In genomic region chr4:39636786-39637185, GRCh38 we compare ENCODE assay signal across 8 cellular contexts. TPM values are rescaled to one million over a fixed set of nuclear protein-coding genes. Genes with fewer than 3 reads are reported as not detected.
DNase-seq lines count a peak whose midpoint lies in the region; ATAC-seq and TF ChIP-seq lines count a peak whose summit lies in the region.

No MANE protein-coding gene starts in this region.

- TF ChIP-seq CTCF in MCF 10A (IDR thresholded peaks at IDR 0.05; ENCODE audit: unreplicated experiment), result no peak

- peak overlapping the region; percentile 83 for H3K4me3 Mint-ChIP-seq in stimulated activated naive CD8-positive, alpha-beta T cell treated with anti-CD3 and anti-CD28 coated beads, Interleukin-15, Interleukin-2, amounts not matched to agents 100 ng/mL and 50 ng/mL, for 24 hours
- H3K4me3 Mint-ChIP-seq in MCF 10A (ENCODE audit: unreplicated experiment), result peak overlapping the region; percentile 87

- DNase-seq in stimulated activated naive CD8-positive, alpha-beta T cell treated with anti-CD3 and anti-CD28 coated beads, Interleukin-15, Interleukin-2, amounts not matched to agents 100 U/mL and 50 U/mL, for 24 hours, result no peak
- no peak for DNase-seq in MCF 10A (ENCODE audit: unreplicated experiment)
- DNase-seq in mesenchymal stem cell, result peak; percentile 48
- DNase-seq in NCI-H1048 (lab: John Stamatoyannopoulos, UW), result no peak
- DNase-seq in NCI-H82 (lab: John Stamatoyannopoulos, UW), result no peak
- DNase-seq in hepatic stellate cell (ENCODE audit: low spot score), result no peak
- no peak for DNase-seq in NCI-H2227 treated with DMSO at 0.1 percent for 48 hours (lab: John Stamatoyannopoulos, UW)

- H3K79me1 ChIP-seq in mesenchymal stem cell (replicated peaks; ENCODE audit: low read length, poor library complexity, severe bottlenecking), result peaks cover 15% of the 10 kb centered on the region

- no peak overlapping the region for H3K27ac Mint-ChIP-seq in stimulated activated naive CD8-positive, alpha-beta T cell treated with anti-CD3 and anti-CD28 coated beads, Interleukin-15, Interleukin-2, amounts not matched to agents 100 ng/mL and 50 ng/mL, for 24 hours
- H3K27ac Mint-ChIP-seq in MCF 10A (ENCODE audit: low read depth, unreplicated experiment), result peak overlapping the region; percentile 95

- no peak overlapping the region for H4K91ac ChIP-seq in mesenchymal stem cell (ENCODE audit: low read length)

- CTCF ChIA-PET in MCF 10A (lab: Yijun Ruan, JAX), result interaction anchor here (0.5 to 0.6 kb wide), 2 partner anchors 16 to 1115 kb away, joined by 3 read pairs; no protein-coding TSS in a partner anchor

- no peak overlapping the region for H3K27ac ChIP-seq in mesenchymal stem cell (ENCODE audit: low read length, poor library complexity, severe bottlenecking)

- POLR2A ChIA-PET in MCF 10A (lab: Yijun Ruan, JAX), result interaction anchor here (1.0 to 5.0 kb wide), 9 partner anchors 15 to 178 kb away, joined by 4 to 112 read pairs (median 13); partner anchors contain the start of genes LIAS, RPL9, UBE2K and UGDH

- no peak for ATAC-seq in stimulated activated naive CD8-positive, alpha-beta T cell treated with anti-CD3 and anti-CD28 coated beads, Interleukin-15, Interleukin-2, amounts not matched to agents 100 U/mL and 50 U/mL, for 24 hours

- H3K4me1 Mint-ChIP-seq in stimulated activated naive CD8-positive, alpha-beta T cell treated with anti-CD3 and anti-CD28 coated beads, Interleukin-15, Interleukin-2, amounts not matched to agents 100 ng/mL and 50 ng/mL, for 24 hours (ENCODE audit: low read depth), result peaks cover 51% of the 10 kb centered on the region
- H3K4me1 Mint-ChIP-seq in MCF 10A (ENCODE audit: insufficient read depth, unreplicated experiment), result peaks cover 15% of the 10 kb centered on the region

- no TSS peak for BruUV-seq in MCF 10A (replicated peaks; lab: Mats Ljungman, UMichigan)

- no peak overlapping the region for H2BK12ac ChIP-seq in mesenchymal stem cell (ENCODE audit: low read length in 2 of 2)

- no peak overlapping the region for H3K18ac ChIP-seq in mesenchymal stem cell (ENCODE audit: low read depth in 1 of 2, low read length in 2 of 2)

- H3K9me3 ChIP-seq in mesenchymal stem cell (ENCODE audit: control insufficient read depth, low read length), result no peaks in the 10 kb centered on the region

- H3K36me3 ChIP-seq in mesenchymal stem cell (ENCODE audit: control insufficient read depth in 1 of 2, insufficient read depth in 2 of 2, low read depth in 1 of 2, low read length in 2 of 2), result peaks cover 0 to 18% of the 10 kb centered on the region in 2 experiments

- no peak overlapping the region for H2BK5ac ChIP-seq in mesenchymal stem cell (ENCODE audit: low read depth, low read length, poor library complexity, severe bottlenecking)

- no peak overlapping the region for H4K8ac ChIP-seq in mesenchymal stem cell (ENCODE audit: low read length)

- peaks cover 3% of the 10 kb centered on the region for H3K27me3 Mint-ChIP-seq in stimulated activated naive CD8-positive, alpha-beta T cell treated with anti-CD3 and anti-CD28 coated beads, Interleukin-15, Interleukin-2, amounts not matched to agents 100 ng/mL and 50 ng/mL, for 24 hours
- no peaks in the 10 kb centered on the region for H3K27me3 Mint-ChIP-seq in MCF 10A (ENCODE audit: insufficient read depth, unreplicated experiment)

- no peak overlapping the region for H2AFZ ChIP-seq in mesenchymal stem cell (ENCODE audit: low read depth, low read length)

- peak overlapping the region; percentile 97 for H3K9ac ChIP-seq in mesenchymal stem cell (ENCODE audit: low read length)

- H2AK5ac ChIP-seq in mesenchymal stem cell (ENCODE audit: low read length, severe bottlenecking), result no peak overlapping the region

- intact Hi-C loops in MCF 10A (cut with micrococcal nuclease), result loop anchor here (1.0 kb wide), 1 partner anchor 15 kb away; no protein-coding TSS in a partner anchor

- no peak overlapping the region for H3K23ac ChIP-seq in mesenchymal stem cell (ENCODE audit: low read length in 2 of 2)

- no peak overlapping the region for H2BK120ac ChIP-seq in mesenchymal stem cell (ENCODE audit: low read depth, low read length)

- H2BK15ac ChIP-seq in mesenchymal stem cell (ENCODE audit: low read depth, poor library complexity, severe bottlenecking), result no peak overlapping the region

- no peaks in the 10 kb centered on the region for H3K27me3 ChIP-seq in mesenchymal stem cell (ENCODE audit: control insufficient read depth in 1 of 2, insufficient read depth in 1 of 2, low read length in 2 of 2)

- peaks cover 6% of the 10 kb centered on the region for H3K4me1 ChIP-seq in mesenchymal stem cell (ENCODE audit: control insufficient read depth, insufficient read depth, low read depth, low read length)

- WGBS in mesenchymal stem cell, result 23% methylated on average over 3 of the region's 5 CpGs

- no peak overlapping the region for H3K14ac ChIP-seq in mesenchymal stem cell (ENCODE audit: low read length in 2 of 2)

- no peaks in the 10 kb centered on the region for H3K9me3 Mint-ChIP-seq in stimulated activated naive CD8-positive, alpha-beta T cell treated with anti-CD3 and anti-CD28 coated beads, Interleukin-15, Interleukin-2, amounts not matched to agents 100 ng/mL and 50 ng/mL, for 24 hours
- no peaks in the 10 kb centered on the region for H3K9me3 Mint-ChIP-seq in MCF 10A (ENCODE audit: unreplicated experiment)

- H3K4me2 ChIP-seq in mesenchymal stem cell (ENCODE audit: low read length, poor library complexity, severe bottlenecking), result peak overlapping the region; percentile 49

- no peaks in the 10 kb centered on the region for H3K36me3 Mint-ChIP-seq in stimulated activated naive CD8-positive, alpha-beta T cell treated with anti-CD3 and anti-CD28 coated beads, Interleukin-15, Interleukin-2, amounts not matched to agents 100 ng/mL and 50 ng/mL, for 24 hours (ENCODE audit: low read depth)
- H3K36me3 Mint-ChIP-seq in MCF 10A (ENCODE audit: insufficient read depth, unreplicated experiment), result peaks cover 16% of the 10 kb centered on the region

- peak overlapping the region in 1 of 2 experiments; percentile 93 for H3K4me3 ChIP-seq in mesenchymal stem cell (ENCODE audit: insufficient read depth in 1 of 2, low read depth in 1 of 2, low read length in 2 of 2)

- H3K4ac ChIP-seq in mesenchymal stem cell (ENCODE audit: low read depth in 1 of 2, low read length in 2 of 2), result no peak overlapping the region

RNA-seq across cellular contexts. Expression of gene SMIM14, which starts 1.9 kb away (rescaled TPM):
- 27.3 and 36.0 TPM in 2 replicates for total RNA-seq in MCF 10A (2022)
- 15.1 TPM for polyA plus RNA-seq in mesenchymal stem cell (2013, experiment 1 of 2)
- 17.3 TPM for polyA plus RNA-seq in mesenchymal stem cell (2013, experiment 2 of 2)
